ENCODE assay signal across 12 cellular contexts in the genomic region with DNA sequence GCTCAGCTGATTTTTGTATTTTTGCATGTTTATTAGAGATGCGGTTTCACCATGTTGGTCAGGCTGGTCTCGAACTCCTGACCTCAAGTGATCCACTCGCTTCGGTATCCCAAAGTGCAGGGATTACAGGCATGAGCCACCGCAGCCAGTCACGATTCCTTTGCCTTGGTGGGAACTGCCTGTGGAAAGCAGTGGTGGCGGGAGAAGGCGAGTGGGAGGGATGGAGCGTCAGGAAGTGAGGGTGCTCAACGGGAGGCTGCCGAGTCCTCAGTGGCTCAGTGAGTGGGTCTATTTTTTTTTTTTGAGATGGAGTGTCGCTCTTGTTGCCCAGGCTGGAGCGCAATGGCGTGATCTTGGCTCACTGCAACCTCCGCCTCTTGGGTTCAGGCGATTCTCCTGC. TPM values are rescaled to one million over a fixed set of nuclear protein-coding genes. Genes with fewer than 3 reads are reported as not detected.
"Had no signal": no experiment of that assay in that cellular context is flagged by ENCODE, and none has a peak within 500 bp of the region (broad histone marks: within the 10 kb centered on the region; RNA-seq: fewer than 3 reads in every experiment).

No MANE protein-coding gene starts in this region.

RNA-seq across cellular contexts. Expression of gene FSD1, which starts 44.8 kb away (rescaled TPM):
- total RNA-seq: left cardiac atrium, left ventricle myocardium inferior, left ventricle myocardium superior, mesenteric fat pad had no signal

RNA-seq across cellular contexts. Expression of gene TMIGD2, which starts 47.0 kb away (rescaled TPM):
- total RNA-seq: hepatocyte, kidney epithelial cell, left ventricle myocardium inferior, left ventricle myocardium superior, lower leg skin, lung microvascular endothelial cell, mammary epithelial cell, mesothelial cell of epicardium, myocyte had no signal
- polyA plus RNA-seq: hepatocyte, keratinocyte, mammary epithelial cell had no signal
